26 cellular contexts compared by ENCODE assay signal in genomic region chr3:56969851-56970250, GRCh38.
"Had no signal": no experiment of that assay in that cellular context is flagged by ENCODE, and none has a peak within 500 bp of the region (broad histone marks: within the 10 kb centered on the region; RNA-seq: fewer than 3 reads in every experiment).

No MANE protein-coding gene starts in this region.

- H3K4me1 ChIP-seq: esophagus muscularis mucosa, gastroesophageal sphincter, lower lobe of right lung, neural progenitor cell, right lobe of liver had no signal

- H3K9me3 ChIP-seq: esophagus muscularis mucosa, lower lobe of right lung, right lobe of liver, thoracic aorta had no signal

- H3K27me3 Mint-ChIP-seq: activated CD8-positive, alpha-beta memory T cell treated with anti-CD3 and anti-CD28 coated beads, Interleukin-2, amount 10 ng/mL, durations not matched to agents 7 days and 5 days; activated CD8-positive, alpha-beta T cell treated with anti-CD3 and anti-CD28 coated beads for 36 hours; activated naive CD8-positive, alpha-beta T cell treated with anti-CD3 and anti-CD28 coated beads, Interleukin-2, amount 50 U/mL, for 24 hours; naive thymus-derived CD4-positive, alpha-beta T cell; type B pancreatic cell had no signal

- H3K4me3 Mint-ChIP-seq: activated CD4-positive, alpha-beta T cell treated with anti-CD3 and anti-CD28 coated beads, Interleukin-2, amount 10 ng/mL, durations not matched to agents 7 days and 5 days; activated CD8-positive, alpha-beta memory T cell treated with anti-CD3 and anti-CD28 coated beads, Interleukin-2, amount 10 ng/mL, durations not matched to agents 7 days and 5 days; activated CD8-positive, alpha-beta T cell treated with anti-CD3 and anti-CD28 coated beads for 36 hours; activated naive CD8-positive, alpha-beta T cell treated with anti-CD3 and anti-CD28 coated beads, Interleukin-2, amount 50 U/mL, for 24 hours; activated T-helper 1 cell treated with anti-CD3 and anti-CD28 coated beads, Interleukin-12 subunit alpha, Interleukin-12 subunit beta, Interleukin-2, Interleukin-4 antibody, amounts not matched to agents 30 ng/mL and 10 ng/mL and 1 ng/mL, durations not matched to agents 14 hours and 24 hours and 36 hours; naive thymus-derived CD4-positive, alpha-beta T cell; neural progenitor cell; stimulated activated naive B cell treated with anti-CD40 and anti-IgM and Interleukin-4, amounts not matched to agents 10 μg/mL and 1 μg/mL and 100 μg/mL, for 72 hours; T-helper 2 cell treated with Interferon-gamma antibody and Interleukin-4, amounts not matched to agents 5 μg/mL and 100 μg/mL, for 36 hours; type B pancreatic cell had no signal

- FAIRE-seq: keratinocyte, small intestine had no signal

- H3K4me3 ChIP-seq: esophagus muscularis mucosa, gastroesophageal sphincter, heart left ventricle, lower lobe of right lung, neural progenitor cell, right lobe of liver, thoracic aorta had no signal

- H3K4me1 Mint-ChIP-seq: activated CD4-positive, alpha-beta T cell treated with anti-CD3 and anti-CD28 coated beads, Interleukin-2, amount 10 ng/mL, durations not matched to agents 7 days and 5 days had no signal

- H3K27me3 ChIP-seq: brain microvascular endothelial cell, esophagus muscularis mucosa, gastroesophageal sphincter, heart left ventricle, neural progenitor cell, right lobe of liver had no signal

- H3K9ac ChIP-seq: neural progenitor cell had no signal

- H3K27ac Mint-ChIP-seq: activated CD4-positive, alpha-beta T cell treated with anti-CD3 and anti-CD28 coated beads, Interleukin-2, amount 10 ng/mL, durations not matched to agents 7 days and 5 days; activated CD8-positive, alpha-beta memory T cell treated with anti-CD3 and anti-CD28 coated beads, Interleukin-2, amount 10 ng/mL, durations not matched to agents 7 days and 5 days; activated CD8-positive, alpha-beta T cell treated with anti-CD3 and anti-CD28 coated beads for 36 hours; activated naive CD8-positive, alpha-beta T cell treated with anti-CD3 and anti-CD28 coated beads, Interleukin-2, amount 50 U/mL, for 24 hours; activated T-helper 1 cell treated with anti-CD3 and anti-CD28 coated beads, Interleukin-12 subunit alpha, Interleukin-12 subunit beta, Interleukin-2, Interleukin-4 antibody, amounts not matched to agents 30 ng/mL and 10 ng/mL and 1 ng/mL, durations not matched to agents 14 hours and 24 hours and 36 hours; neural progenitor cell; stimulated activated naive B cell treated with anti-CD40 and anti-IgM and Interleukin-4, amounts not matched to agents 10 μg/mL and 1 μg/mL and 100 μg/mL, for 72 hours; T-helper 2 cell treated with Interferon-gamma antibody and Interleukin-4, amounts not matched to agents 5 μg/mL and 100 μg/mL, for 36 hours; type B pancreatic cell had no signal

- H3K27ac ChIP-seq: brain microvascular endothelial cell, esophagus muscularis mucosa, gastroesophageal sphincter, heart left ventricle, lower lobe of right lung, neural progenitor cell, right lobe of liver, thoracic aorta, WERI-Rb-1 had no signal

- ATAC-seq: activated CD8-positive, alpha-beta memory T cell treated with anti-CD3 and anti-CD28 coated beads, Interleukin-2, amount 10 ng/mL, durations not matched to agents 7 days and 5 days; activated CD8-positive, alpha-beta T cell treated with anti-CD3 and anti-CD28 coated beads for 36 hours; gastroesophageal sphincter had no signal

- H3K36me3 Mint-ChIP-seq: neural progenitor cell; stimulated activated naive B cell treated with anti-CD40 and anti-IgM and Interleukin-4, amounts not matched to agents 10 μg/mL and 1 μg/mL and 100 μg/mL, for 72 hours had no signal

- H3K36me3 ChIP-seq: brain microvascular endothelial cell, esophagus muscularis mucosa, gastroesophageal sphincter, heart left ventricle, lower lobe of right lung, neural progenitor cell, right lobe of liver, thoracic aorta, WERI-Rb-1 had no signal

- DNase-seq: activated CD4-positive, alpha-beta T cell treated with anti-CD3 and anti-CD28 coated beads, Interleukin-2, amount 10 ng/mL, durations not matched to agents 7 days and 5 days; activated CD4-positive, CD25-positive, alpha-beta regulatory T cell treated with anti-CD3 and anti-CD28 coated beads, Interleukin-2, amount 50 U/mL, for 72 hours; activated CD8-positive, alpha-beta memory T cell treated with anti-CD3 and anti-CD28 coated beads, Interleukin-2, amount 10 ng/mL, durations not matched to agents 7 days and 5 days; activated gamma-delta T cell; activated naive CD4-positive, alpha-beta T cell treated with anti-CD3 and anti-CD28 coated beads, Interleukin-2, amount 50 U/mL, for 16 hours; activated naive CD8-positive, alpha-beta T cell treated with anti-CD3 and anti-CD28 coated beads, Interleukin-2, amount 50 U/mL, for 24 hours; brain microvascular endothelial cell; heart left ventricle; lower lobe of right lung; mesendoderm; naive thymus-derived CD4-positive, alpha-beta T cell; right lobe of liver; small intestine; stimulated activated CD4-positive, alpha-beta T cell treated with anti-CD3 and anti-CD28 coated beads, Interleukin-15, amount 100 ng/mL, for 24 hours; stimulated activated CD8-positive, alpha-beta memory T cell treated with anti-CD3 and anti-CD28 coated beads, Interleukin-4, amount 100 ng/mL, for 48 hours; stimulated activated naive B cell treated with anti-CD40 and anti-IgM and Interleukin-4, amounts not matched to agents 10 μg/mL and 1 μg/mL and 100 μg/mL, for 72 hours; WERI-Rb-1 had no signal
